9 cellular contexts compared by ENCODE assay signal in the genomic region with DNA sequence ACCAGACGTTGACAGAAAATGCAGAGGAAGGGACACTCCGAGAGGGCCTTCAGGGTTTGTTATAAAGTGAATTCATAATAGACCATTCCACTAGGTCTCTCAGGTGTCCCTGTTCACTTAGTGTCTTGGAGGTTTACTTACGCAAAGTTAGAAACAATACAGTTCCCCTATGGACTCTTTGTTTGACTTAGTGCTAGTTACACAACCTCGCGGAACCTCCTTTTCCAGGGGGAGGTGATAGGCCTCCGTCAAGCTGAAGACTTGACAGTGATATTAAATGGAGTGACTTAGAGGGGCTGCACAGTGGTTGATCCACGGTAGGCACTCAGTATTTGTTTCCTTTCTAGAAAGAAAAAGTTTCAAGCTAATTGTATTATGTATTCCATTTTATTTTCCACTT. TPM values are rescaled to one million over a fixed set of nuclear protein-coding genes. Genes with fewer than 3 reads are reported as not detected.
DNase-seq lines count a peak whose midpoint lies in the region; ATAC-seq, FAIRE-seq and TF ChIP-seq lines count a peak whose summit lies in the region.
"Had no signal": no experiment of that assay in that cellular context is flagged by ENCODE, and none has a peak within 500 bp of the region (broad histone marks: within the 10 kb centered on the region; RNA-seq: fewer than 3 reads in every experiment).

No MANE protein-coding gene starts in this region.

- no peak for FAIRE-seq in A549 (lab: Jason Lieb, UNC)
- FAIRE-seq in GM12891 (lab: Jason Lieb, UNC), result no peak
- FAIRE-seq: TTC549 had no signal

- WGBS in A549 (ENCODE audit: missing lambda C conversion rate), result 4% methylated on average over 7 of the region's 7 CpGs
- 0 to 49% methylated on average over 1 to 4 of the region's 7 CpGs for WGBS in mesodermal cell (ENCODE audit: insufficient coverage in 2 of 2), 2 experiments

- TF ChIP-seq EP300 in A549 (IDR thresholded peaks at IDR 0.05), result no peak

- TF ChIP-seq CTCF in A549 (IDR thresholded peaks at IDR 0.05), result no peak
- no peak for TF ChIP-seq CTCF in astrocyte of the cerebellum (IDR thresholded peaks at IDR 0.05; ENCODE audit: low read depth, low read length, missing control alignments)

- no peak for TF ChIP-seq POLR2A in A549 (IDR thresholded peaks at IDR 0.05; ENCODE audit: low read length)
- no peak for TF ChIP-seq POLR2A in GM12891 (IDR thresholded peaks at IDR 0.05; ENCODE audit: low read depth, low read length)

- peak overlapping the region; percentile 97 for H3K4me2 ChIP-seq in A549

- H3K9me3 ChIP-seq in A549 (no peaks in the 10 kb centered on the region), HUES6 (ENCODE audit: control insufficient read depth, insufficient read depth, low read depth, low read length) (no peaks in the 10 kb centered on the region), mesodermal cell (ENCODE audit: control insufficient read depth, low read length) (no peaks in the 10 kb centered on the region)

- ATAC-seq in A549 (no peak), left colon (no peak), HG02678 (IDR thresholded peaks at IDR 0.05; ENCODE audit: unreplicated experiment) (no peak)

- no peak for TF ChIP-seq RAD21 in A549 (conservative IDR thresholded peaks at IDR 0.05 in 1 of 2, IDR thresholded peaks at IDR 0.05 in 1 of 2)

- CTCF ChIA-PET in A549 (lab: Yijun Ruan, JAX), result interaction anchor here (0.7 to 1.8 kb wide), 3 partner anchors 12 to 33 kb away, joined by 3 to 7 read pairs (median 4); no protein-coding TSS in a partner anchor

- peak overlapping the region; percentile 87 for H3K4me3 ChIP-seq in A549
- H3K4me3 ChIP-seq in HUES6 (ENCODE audit: low read depth, low read length), result peak overlapping the region; percentile 79
- peak overlapping the region; percentile 82 for H3K4me3 ChIP-seq in astrocyte of the cerebellum (ENCODE audit: low read depth, low read length)
- peak overlapping the region; percentile 95 for H3K4me3 ChIP-seq in mesodermal cell (ENCODE audit: extremely low read depth, insufficient read depth, low read length, poor library complexity, severe bottlenecking)

- H3K27me3 ChIP-seq in HUES6 (ENCODE audit: control insufficient read depth, insufficient read depth, low read length), result no peaks in the 10 kb centered on the region

- H3K27ac ChIP-seq in A549 (peak overlapping the region; percentile 88 to 98), HUES6 (ENCODE audit: low read depth, low read length) (no peak overlapping the region), mesodermal cell (ENCODE audit: low read depth, low read length, severe bottlenecking) (no peak overlapping the region)

- POLR2A ChIA-PET in A549 (lab: Yijun Ruan, JAX), result interaction anchor here (0.5 to 3.6 kb wide), 3 partner anchors 8 to 74 kb away, joined by 3 to 29 read pairs (median 4); no protein-coding TSS in a partner anchor

- DNase-seq in A549 (ENCODE audit: low read depth in 1 of 2, low spot score in 1 of 2) (no peak), astrocyte of the cerebellum (ENCODE audit: low read depth) (no peak), left colon (no peak), GM12891 (ENCODE audit: insufficient read length, low spot score) (no peak)
- DNase-seq in effector CD4-positive, alpha-beta T cell, result no peak

- intact Hi-C loops in left colon (cut with DNase I, micrococcal nuclease), result no loop called here

- peak overlapping the region; percentile 91 for H3K9ac ChIP-seq in HUES6 (ENCODE audit: low read length)

- H3K4me1 ChIP-seq in A549 (peaks cover 31% of the 10 kb centered on the region), HUES6 (ENCODE audit: control insufficient read depth, insufficient read depth, low read length) (peaks cover 13% of the 10 kb centered on the region), mesodermal cell (ENCODE audit: control insufficient read depth, insufficient read depth, low read length, poor library complexity, severe bottlenecking) (peaks cover 7% of the 10 kb centered on the region)

- in situ Hi-C loops in astrocyte of the cerebellum (cut with HindIII; ENCODE audit: low sequenced_read_pairs), result no loop called here

- H3K36me3 ChIP-seq in HUES6 (ENCODE audit: control insufficient read depth, insufficient read depth, low read length), result peaks cover 48% of the 10 kb centered on the region
- peaks cover 49% of the 10 kb centered on the region for H3K36me3 ChIP-seq in mesodermal cell (ENCODE audit: control insufficient read depth, insufficient read depth, low read length)

TF ChIP-seq in A549, 52 proteins besides CTCF, POLR2A, EP300 and RAD21:
- TF ChIP-seq CEBPB (IDR thresholded peaks at IDR 0.05) (0 out of 4 replicates have a peak, but pooled peaks of 1 of the 2 experiments have one; percentile 11), MAFK (IDR thresholded peaks at IDR 0.05; ENCODE audit: partially characterized antibody) (no peak), POLR2AphosphoS2 (conservative IDR thresholded peaks at IDR 0.05; ENCODE audit: low read length) (no peak), ZFP36 (IDR thresholded peaks at IDR 0.05; ENCODE audit: borderline replicate concordance, partially characterized antibody) (no peak)

TF ChIP-seq in GM12891, 5 proteins besides CTCF, POLR2A, EP300 and RAD21:
- TF ChIP-seq POU2F2 (IDR thresholded peaks at IDR 0.05; ENCODE audit: low read depth, low read length), result no peak
- TF ChIP-seq TAF1 (IDR thresholded peaks at IDR 0.05; ENCODE audit: low read depth, low read length), result no peak
- TF ChIP-seq PAX5 (IDR thresholded peaks at IDR 0.05; ENCODE audit: insufficient read depth, low read length, severe bottlenecking), result no peak
- no peak for TF ChIP-seq POLR2AphosphoS5 (IDR thresholded peaks at IDR 0.05; ENCODE audit: low read depth, low read length)
- TF ChIP-seq SPI1 (IDR thresholded peaks at IDR 0.05; ENCODE audit: low read depth, low read length), result no peak

RNA-seq across cellular contexts. Expression of a gene that starts 1.3 kb away (rescaled TPM):
- polyA plus RNA-seq in A549 (2011; rRNA removed) (569 and 730 TPM in 2 replicates), A549 (2017; fragmentation: RNase III; extraction: RNeasy Plus Mini Kit Qiagen cat#74134 plus additional on column Dnase treatment) (809 to 979 TPM (median 858 TPM) in 3 replicates)
- polyA plus RNA-seq in A549 (2012; cell fraction: cytosol; rRNA removed), result 495 and 537 TPM in 2 replicates
- polyA plus RNA-seq in A549 (2012; cell fraction: nucleus; rRNA removed), result 371 and 544 TPM in 2 replicates
- polyA minus RNA-seq in A549 (2011; rRNA and poly(A)+ RNA removed), result 773 and 905 TPM in 2 replicates
- polyA plus RNA-seq in mesodermal cell (2013, experiment 1 of 2), result 376 TPM
- polyA plus RNA-seq in mesodermal cell (2013, experiment 2 of 2), result 379 TPM
- total RNA-seq in left colon, result 100 to 1,000 TPM; 136 to 150 TPM
- polyA plus RNA-seq in GM12891 (2012; ENCODE audit: low read depth, missing spikeins), result 274 TPM

RNA-seq across cellular contexts. Expression of a gene that starts 1.7 kb away (rescaled TPM):
- 27.6 and 34.1 TPM in 2 replicates for polyA plus RNA-seq in A549 (2011; rRNA removed)
- 11.2 and 11.5 TPM in 2 replicates for polyA plus RNA-seq in A549 (2012; cell fraction: cytosol; rRNA removed)
- polyA plus RNA-seq in A549 (2012; cell fraction: nucleus; rRNA removed), result 6.5 and 16.0 TPM in 2 replicates
- polyA plus RNA-seq in A549 (2017; fragmentation: RNase III; extraction: RNeasy Plus Mini Kit Qiagen cat#74134 plus additional on column Dnase treatment), result 24.5 to 27.4 TPM (median 26.3 TPM) in 3 replicates
- 21.8 and 33.1 TPM in 2 replicates for polyA minus RNA-seq in A549 (2011; rRNA and poly(A)+ RNA removed)
- polyA plus RNA-seq in mesodermal cell (2013, experiment 1 of 2), result 10.3 TPM
- 9.7 TPM for polyA plus RNA-seq in mesodermal cell (2013, experiment 2 of 2)
- total RNA-seq in left colon, result 10 to 100 TPM; 13.2 to 17.4 TPM
- 13.1 TPM for polyA plus RNA-seq in GM12891 (2012; ENCODE audit: low read depth, missing spikeins)

RNA-seq across cellular contexts. Expression of a gene that starts 56.3 kb away (rescaled TPM):
- 23.5 and 23.6 TPM in 2 replicates for polyA plus RNA-seq in A549 (2011; rRNA removed)
- polyA plus RNA-seq in A549 (2012; cell fraction: cytosol; rRNA removed), result 24.9 and 33.1 TPM in 2 replicates
- polyA plus RNA-seq in A549 (2012; cell fraction: nucleus; rRNA removed), result 21.0 and 22.2 TPM in 2 replicates
- 32.6 to 35.7 TPM (median 33.8 TPM) in 3 replicates for polyA plus RNA-seq in A549 (2017; fragmentation: RNase III; extraction: RNeasy Plus Mini Kit Qiagen cat#74134 plus additional on column Dnase treatment)
- polyA minus RNA-seq in A549 (2011; rRNA and poly(A)+ RNA removed), result 20.4 and 21.6 TPM in 2 replicates
- polyA plus RNA-seq in mesodermal cell (2013, experiment 1 of 2), result 22.7 TPM
- 24.0 TPM for polyA plus RNA-seq in mesodermal cell (2013, experiment 2 of 2)
- total RNA-seq in left colon, result 100 to 1,000 TPM; 172 to 182 TPM
- polyA plus RNA-seq in GM12891 (2012; ENCODE audit: low read depth, missing spikeins), result 14.8 TPM

Comparison
In these comparisons a context has a peak if more than half of its experiments do, and no peak if none do; other contexts are left out.
1. H3K27ac ChIP-seq: peak in A549 (2 of 2); none in HUES6 (single experiment) and mesodermal cell (single experiment).
2. Peak in every context shown above with its lines, with median percentiles within 50 percentile points of each other: H3K4me3 ChIP-seq.